In the genomic region with DNA sequence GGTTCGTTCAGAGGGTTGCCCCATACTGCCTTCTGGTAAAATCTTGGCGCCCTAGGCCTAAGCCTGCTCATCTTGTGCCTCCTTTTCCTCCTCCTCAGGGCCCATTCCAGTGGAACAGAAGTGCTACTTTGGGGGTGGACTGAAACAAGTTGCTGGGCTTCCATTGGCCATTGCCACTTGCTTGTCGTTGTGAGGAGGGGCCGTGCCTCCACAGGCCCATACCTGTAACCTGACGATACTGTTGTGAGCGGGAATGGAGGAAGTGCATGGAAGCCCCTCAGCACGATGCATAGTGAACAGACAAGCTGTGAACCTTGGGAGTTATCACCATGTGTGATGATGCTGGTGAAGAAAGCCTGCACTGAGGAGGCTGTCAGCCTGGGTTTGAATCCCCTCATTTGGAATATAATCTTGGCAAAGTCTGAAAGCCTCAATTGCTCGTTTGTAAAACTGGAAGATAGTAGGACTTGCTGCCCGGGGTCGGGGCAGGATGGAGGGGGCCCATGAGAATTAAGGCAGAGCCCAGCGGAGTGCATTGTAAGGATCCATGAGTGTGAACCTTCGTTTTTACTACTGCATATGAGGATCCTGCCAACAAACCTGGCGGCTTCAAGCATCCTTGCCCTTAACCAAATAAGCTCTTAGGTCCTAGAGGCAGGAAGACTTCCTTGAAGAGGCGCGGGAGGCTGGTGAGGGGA, we compare ENCODE assay signal across 1 cellular context.
A peak's percentile ranks its signal among the peaks of the same experiment; 100 is the strongest.
TF ChIP-seq lines count a peak whose summit lies in the region.

No MANE protein-coding gene starts in this region.

TF ChIP-seq in H1, 55 proteins besides CTCF, POLR2A, EP300 and RAD21 (continued from another document):
- TF ChIP-seq, protein P1, sequence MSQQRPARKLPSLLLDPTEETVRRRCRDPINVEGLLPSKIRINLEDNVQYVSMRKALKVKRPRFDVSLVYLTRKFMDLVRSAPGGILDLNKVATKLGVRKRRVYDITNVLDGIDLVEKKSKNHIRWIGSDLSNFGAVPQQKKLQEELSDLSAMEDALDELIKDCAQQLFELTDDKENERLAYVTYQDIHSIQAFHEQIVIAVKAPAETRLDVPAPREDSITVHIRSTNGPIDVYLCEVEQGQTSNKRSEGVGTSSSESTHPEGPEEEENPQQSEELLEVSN (IDR thresholded peaks at IDR 0.05): peak; percentile 99
- TF ChIP-seq ASH2L (IDR thresholded peaks at IDR 0.05; ENCODE audit: low read length) (no peak), CREB1 (IDR thresholded peaks at IDR 0.05) (0 out of 2 replicates have a peak, but pooled peaks have one; percentile 17), YY1 (IDR thresholded peaks at IDR 0.05; ENCODE audit: low read depth, low read length) (no peak), SP1 (IDR thresholded peaks at IDR 0.05; ENCODE audit: low read depth, low read length) (no peak), TCF12 (IDR thresholded peaks at IDR 0.05; ENCODE audit: low read depth, low read length) (no peak), TBP (IDR thresholded peaks at IDR 0.05; ENCODE audit: low read depth, low read length) (peak; percentile 71), BRCA1 (IDR thresholded peaks at IDR 0.05; ENCODE audit: low read depth, low read length) (no peak), NRF1 (IDR thresholded peaks at IDR 0.05; ENCODE audit: low read depth, low read length) (no peak), TAF7 (optimal IDR thresholded peaks at IDR 0.05; ENCODE audit: borderline replicate concordance, low read depth, low read length) (no peak), KDM4A (IDR thresholded peaks at IDR 0.05; ENCODE audit: low read depth, low read length, severe bottlenecking) (no peak), BACH1 (IDR thresholded peaks at IDR 0.05; ENCODE audit: low read length) (no peak), POLR2AphosphoS5 (IDR thresholded peaks at IDR 0.05; ENCODE audit: low read depth, low read length) (peak; percentile 62; the same call in 1 of the 2 replicates), FOSL1 (IDR thresholded peaks at IDR 0.05; ENCODE audit: insufficient read depth, low read depth, low read length) (no peak), EGR1 (IDR thresholded peaks at IDR 0.05; ENCODE audit: borderline replicate concordance, low read depth, low read length) (no peak), TEAD4 (IDR thresholded peaks at IDR 0.05; ENCODE audit: low read depth, low read length) (0 out of 2 replicates have a peak, but pooled peaks have one; percentile 18), MAFK (IDR thresholded peaks at IDR 0.05; ENCODE audit: low read depth, low read length) (no peak), POU5F1 (IDR thresholded peaks at IDR 0.05; ENCODE audit: low read depth, low read length) (no peak), TAF1 (IDR thresholded peaks at IDR 0.05; ENCODE audit: low read depth, low read length) (peak; percentile 71), CHD1 (IDR thresholded peaks at IDR 0.05; ENCODE audit: low read depth, low read length) (no peak)
TF ChIP-seq in H1: peak in this region for 8.
